Comparison of ENCODE assay signal across 22 cellular contexts in the genomic region with DNA sequence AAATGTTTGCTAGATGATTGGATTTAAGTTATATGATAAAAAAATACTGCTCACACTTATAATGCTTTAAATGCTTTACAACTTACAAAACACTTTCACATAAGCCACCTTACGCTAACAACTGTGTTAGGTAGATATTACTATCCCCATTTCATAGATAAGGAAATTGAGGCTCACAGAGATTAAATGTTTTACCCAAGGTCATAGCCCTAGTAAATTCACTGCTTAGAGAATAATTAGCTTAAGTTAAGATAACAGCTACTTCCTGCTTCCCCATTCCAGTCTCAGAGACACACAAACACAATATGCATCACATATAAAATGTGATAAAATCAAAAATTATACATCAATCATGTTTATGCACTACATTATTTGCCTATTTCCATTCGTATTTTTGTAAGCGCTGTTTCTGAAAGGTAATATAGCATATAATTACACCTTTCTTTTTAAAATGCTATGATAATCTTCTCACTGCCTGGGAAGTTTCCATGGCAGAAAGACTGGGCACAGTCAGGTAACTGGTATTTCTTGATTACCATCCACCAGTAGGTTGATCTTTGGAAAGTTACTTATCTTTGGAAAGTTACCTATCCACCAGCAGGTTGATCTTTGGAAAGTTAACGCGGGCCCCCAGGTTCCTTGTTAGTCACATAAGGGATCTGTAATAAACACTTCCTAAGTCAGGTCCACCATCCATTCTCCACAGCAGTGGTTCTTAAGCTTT.
DNase-seq lines count a peak whose midpoint lies in the region; ATAC-seq and TF ChIP-seq lines count a peak whose summit lies in the region.
"Had no signal": no experiment of that assay in that cellular context is flagged by ENCODE, and none has a peak within 500 bp of the region (broad histone marks: within the 10 kb centered on the region; RNA-seq: fewer than 3 reads in every experiment).

No MANE protein-coding gene starts in this region.

- H3K9me3 Mint-ChIP-seq in endothelial cell (ENCODE audit: unreplicated experiment) = no peaks in the 10 kb centered on the region
- H3K9me3 Mint-ChIP-seq: activated CD4-positive, alpha-beta memory T cell treated with anti-CD3 and anti-CD28 coated beads, Interleukin-2, amount 10 ng/mL, durations not matched to agents 7 days and 5 days; activated T-cell treated with anti-CD3 and anti-CD28 coated beads, Interleukin-2, amount 50 U/mL, for 72 hours; neural progenitor cell had no signal

- H3K4me1 Mint-ChIP-seq in endothelial cell (ENCODE audit: unreplicated experiment) = peaks cover 49% of the 10 kb centered on the region
- H3K4me1 Mint-ChIP-seq: activated CD4-positive, alpha-beta memory T cell treated with anti-CD3 and anti-CD28 coated beads, Interleukin-2, amount 10 ng/mL, durations not matched to agents 7 days and 5 days; CD8-positive, alpha-beta memory T cell; immature natural killer cell had no signal

- no peak overlapping the region for H2BK12ac ChIP-seq in mesenchymal stem cell (ENCODE audit: low read length in 2 of 2)

- H3K9ac ChIP-seq in mesenchymal stem cell (ENCODE audit: low read length) (no peak overlapping the region), Karpas-422 (ENCODE audit: low read length) (no peak overlapping the region)
- H3K9ac ChIP-seq: neural progenitor cell had no signal

- peak; percentile 78 for ATAC-seq in body of pancreas
- ATAC-seq: activated T-cell treated with anti-CD3 and anti-CD28 coated beads, Interleukin-2, amount 50 U/mL, for 72 hours; upper lobe of right lung had no signal

- no peaks in the 10 kb centered on the region for H3K9me2 ChIP-seq in Karpas-422 (replicated peaks; ENCODE audit: insufficient read depth, low read length)

- no peak overlapping the region for H3K14ac ChIP-seq in mesenchymal stem cell (ENCODE audit: low read length in 2 of 2)

- no peak for TF ChIP-seq POLR2A in body of pancreas (IDR thresholded peaks at IDR 0.05)

- TF ChIP-seq CTCF in body of pancreas (IDR thresholded peaks at IDR 0.05) (no peak), endothelial cell (IDR thresholded peaks at IDR 0.05; ENCODE audit: unreplicated experiment) (no peak)

- H4K91ac ChIP-seq in mesenchymal stem cell (ENCODE audit: low read length) = no peak overlapping the region

- peak overlapping the region; percentile 23 for H2BK5ac ChIP-seq in mesenchymal stem cell (ENCODE audit: low read depth, low read length, poor library complexity, severe bottlenecking)

- no peaks in the 10 kb centered on the region; the same call in 1 of the 2 replicates for H3K36me3 ChIP-seq in ACC112 (ENCODE audit: insufficient read depth, low read length)
- H3K36me3 ChIP-seq in body of pancreas (replicated peaks in 1 of 2; ENCODE audit: insufficient read depth in 1 of 2, low read depth in 2 of 2) = no peaks in the 10 kb centered on the region
- no peaks in the 10 kb centered on the region for H3K36me3 ChIP-seq in mesenchymal stem cell (ENCODE audit: control insufficient read depth in 1 of 2, insufficient read depth in 2 of 2, low read depth in 1 of 2, low read length in 2 of 2)
- no peaks in the 10 kb centered on the region for H3K36me3 ChIP-seq in Karpas-422 (ENCODE audit: insufficient read depth, low read length)
- H3K36me3 ChIP-seq: cardiac muscle cell, esophagus squamous epithelium, neural progenitor cell, upper lobe of right lung, WERI-Rb-1 had no signal

- WGBS in body of pancreas, 2 donors = 13 to 17% methylated on average over 5 of the region's 5 CpGs
- 99% methylated on average over 3 of the region's 5 CpGs for WGBS in mesenchymal stem cell

- no peaks in the 10 kb centered on the region for H4K20me1 ChIP-seq in Karpas-422 (ENCODE audit: insufficient read depth, low read depth, low read length)

- no peak overlapping the region for H2BK120ac ChIP-seq in mesenchymal stem cell (ENCODE audit: low read depth, low read length)

- peak overlapping the region; percentile 80 for H2AK5ac ChIP-seq in mesenchymal stem cell (ENCODE audit: low read length, severe bottlenecking)

- H3K4me2 ChIP-seq in mesenchymal stem cell (ENCODE audit: low read length, poor library complexity, severe bottlenecking) = no peak overlapping the region
- no peak overlapping the region for H3K4me2 ChIP-seq in Karpas-422 (ENCODE audit: low read depth, low read length, poor library complexity, severe bottlenecking)
- H3K4me2 ChIP-seq: neural progenitor cell had no signal

- no peak overlapping the region for H3K4me3 Mint-ChIP-seq in endothelial cell (ENCODE audit: unreplicated experiment)
- H3K4me3 Mint-ChIP-seq: activated CD4-positive, alpha-beta memory T cell treated with anti-CD3 and anti-CD28 coated beads, Interleukin-2, amount 10 ng/mL, durations not matched to agents 7 days and 5 days; activated T-cell treated with anti-CD3 and anti-CD28 coated beads, Interleukin-2, amount 50 U/mL, for 72 hours; CD8-positive, alpha-beta memory T cell; immature natural killer cell; neural progenitor cell had no signal

- H3K23ac ChIP-seq in mesenchymal stem cell (ENCODE audit: low read length in 2 of 2) = no peak overlapping the region

- H3K27me3 ChIP-seq in ACC112 (ENCODE audit: insufficient read depth, low read length) (no peaks in the 10 kb centered on the region), body of pancreas (no peaks in the 10 kb centered on the region), mesenchymal stem cell (ENCODE audit: control insufficient read depth in 1 of 2, insufficient read depth in 1 of 2, low read length in 2 of 2) (no peaks in the 10 kb centered on the region), Karpas-422 (ENCODE audit: low read length) (no peaks in the 10 kb centered on the region)
- H3K27me3 ChIP-seq: cardiac muscle cell, esophagus squamous epithelium, neural progenitor cell, upper lobe of right lung had no signal

- H4K8ac ChIP-seq in mesenchymal stem cell (ENCODE audit: low read length) = no peak overlapping the region

- H3K27me3 Mint-ChIP-seq in endothelial cell (ENCODE audit: unreplicated experiment) = peaks cover 4% of the 10 kb centered on the region
- H3K27me3 Mint-ChIP-seq: activated CD4-positive, alpha-beta memory T cell treated with anti-CD3 and anti-CD28 coated beads, Interleukin-2, amount 10 ng/mL, durations not matched to agents 7 days and 5 days had no signal

- H2AFZ ChIP-seq in ACC112 (ENCODE audit: low read length, unreplicated experiment) (no peak overlapping the region), mesenchymal stem cell (ENCODE audit: low read depth, low read length) (no peak overlapping the region), Karpas-422 (ENCODE audit: low read length) (no peak overlapping the region)
- H2AFZ ChIP-seq: neural progenitor cell had no signal

- H3K27ac ChIP-seq in ACC112 (ENCODE audit: low read depth, low read length) (peak overlapping the region; percentile 59; the same call in 1 of the 2 replicates), body of pancreas (peak overlapping the region; percentile 46 to 83 (median 74)), mesenchymal stem cell (ENCODE audit: low read length, poor library complexity, severe bottlenecking) (no peak overlapping the region), Karpas-422 (ENCODE audit: low read length) (no peak overlapping the region)
- H3K27ac ChIP-seq: cardiac muscle cell, esophagus squamous epithelium, neural progenitor cell, upper lobe of right lung, WERI-Rb-1 had no signal

- H3K4me1 ChIP-seq in ACC112 (ENCODE audit: control insufficient read depth, insufficient read depth, low read length, unreplicated experiment) = peaks cover 87% of the 10 kb centered on the region
- peaks cover 81% of the 10 kb centered on the region for H3K4me1 ChIP-seq in body of pancreas
- H3K4me1 ChIP-seq in mesenchymal stem cell (ENCODE audit: control insufficient read depth, insufficient read depth, low read depth, low read length) = peaks cover 1% of the 10 kb centered on the region
- peaks cover under 1% of the 10 kb centered on the region; the same call in 1 of the 2 replicates for H3K4me1 ChIP-seq in Karpas-422 (ENCODE audit: low read length)

- H2BK15ac ChIP-seq in mesenchymal stem cell (ENCODE audit: low read depth, poor library complexity, severe bottlenecking) = no peak overlapping the region

- H3K27ac Mint-ChIP-seq in endothelial cell (ENCODE audit: unreplicated experiment) = no peak overlapping the region
- H3K27ac Mint-ChIP-seq: activated CD4-positive, alpha-beta memory T cell treated with anti-CD3 and anti-CD28 coated beads, Interleukin-2, amount 10 ng/mL, durations not matched to agents 7 days and 5 days; activated T-cell treated with anti-CD3 and anti-CD28 coated beads, Interleukin-2, amount 50 U/mL, for 72 hours; CD8-positive, alpha-beta memory T cell; immature natural killer cell; neural progenitor cell had no signal

- peak; percentile 70 for DNase-seq in HT-29 (ENCODE audit: low spot score)
- DNase-seq in body of pancreas = no peak
- no peak for DNase-seq in mesenchymal stem cell
- no peak for DNase-seq in Kasumi-1 (lab: John Stamatoyannopoulos, UW)
- no peak for DNase-seq in endothelial cell (ENCODE audit: low spot score)
- no peak for DNase-seq in Karpas-422
- DNase-seq in NCI-H524 treated with DMSO at 0.1 percent for 48 hours (lab: John Stamatoyannopoulos, UW) = no peak
- DNase-seq: activated CD4-positive, alpha-beta memory T cell treated with anti-CD3 and anti-CD28 coated beads, Interleukin-2, amount 10 ng/mL, durations not matched to agents 7 days and 5 days; activated T-cell treated with anti-CD3 and anti-CD28 coated beads, Interleukin-2, amount 50 U/mL, for 72 hours; CD8-positive, alpha-beta memory T cell; esophagus squamous epithelium; immature natural killer cell; MV-4-11; NCI-H2029; NCI-H510A; stimulated activated naive CD4-positive, alpha-beta T cell; SW 1271; upper lobe of right lung; WERI-Rb-1 had no signal

- H3K79me1 ChIP-seq in mesenchymal stem cell (replicated peaks; ENCODE audit: low read length, poor library complexity, severe bottlenecking) = peaks cover 24% of the 10 kb centered on the region

- H3K36me3 Mint-ChIP-seq in endothelial cell (ENCODE audit: low read depth, unreplicated experiment) = peaks cover 10% of the 10 kb centered on the region
- H3K36me3 Mint-ChIP-seq: CD8-positive, alpha-beta memory T cell; immature natural killer cell; neural progenitor cell had no signal

- intact Hi-C loops in body of pancreas (cut with DNase I) = no loop called here

- H3K18ac ChIP-seq in mesenchymal stem cell (ENCODE audit: low read depth in 1 of 2, low read length in 2 of 2) = no peak overlapping the region

- H3K9me3 ChIP-seq in body of pancreas = no peaks in the 10 kb centered on the region
- no peaks in the 10 kb centered on the region for H3K9me3 ChIP-seq in mesenchymal stem cell (ENCODE audit: control insufficient read depth, low read length)
- H3K9me3 ChIP-seq in Karpas-422 (ENCODE audit: low read length) = no peaks in the 10 kb centered on the region
- H3K9me3 ChIP-seq: esophagus squamous epithelium, upper lobe of right lung had no signal

- H3K79me2 ChIP-seq in ACC112 (ENCODE audit: control insufficient read depth, insufficient read depth, low read length, unreplicated experiment) (peaks cover 68% of the 10 kb centered on the region), Karpas-422 (ENCODE audit: low read length) (no peaks in the 10 kb centered on the region)

- no peak overlapping the region for H3K4ac ChIP-seq in mesenchymal stem cell (ENCODE audit: low read depth in 1 of 2, low read length in 2 of 2)

- no peak overlapping the region for H3K4me3 ChIP-seq in ACC112 (ENCODE audit: low read depth, low read length)
- no peak overlapping the region for H3K4me3 ChIP-seq in body of pancreas
- H3K4me3 ChIP-seq in mesenchymal stem cell (ENCODE audit: insufficient read depth in 1 of 2, low read depth in 1 of 2, low read length in 2 of 2) = no peak overlapping the region
- no peak overlapping the region for H3K4me3 ChIP-seq in Karpas-422 (ENCODE audit: low read length)
- H3K4me3 ChIP-seq: cardiac muscle cell, esophagus squamous epithelium, neural progenitor cell, upper lobe of right lung had no signal

Comparison
In these comparisons a context has a peak if more than half of its experiments do, and no peak if none do; other contexts are left out.
1. H3K27ac ChIP-seq: peak in ACC112 (single experiment) and body of pancreas (4 of 4); none in mesenchymal stem cell (single experiment) and Karpas-422 (single experiment).